In the genomic region with DNA sequence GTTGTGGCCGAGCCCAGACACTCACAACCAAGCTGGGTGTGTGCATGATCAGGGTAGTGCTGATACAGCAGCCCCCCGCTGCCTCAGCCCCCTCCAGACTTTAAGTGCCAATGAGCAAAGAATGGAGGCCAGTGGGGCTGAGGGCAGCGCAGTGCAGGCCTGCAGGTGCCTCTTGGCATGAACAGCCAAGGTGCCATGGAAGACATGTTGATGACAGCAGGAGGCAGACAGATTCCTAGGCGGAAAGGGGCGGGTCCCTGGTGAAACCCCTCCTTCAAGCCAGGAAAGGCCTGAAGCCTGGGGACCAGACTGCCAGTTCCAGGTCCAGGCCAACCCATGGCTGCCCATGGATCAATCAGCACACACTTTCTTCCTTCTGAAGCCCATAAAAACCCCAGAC, we compare ENCODE assay signal across 19 cellular contexts.
A peak's percentile ranks its signal among the peaks of the same experiment; 100 is the strongest.
DNase-seq lines count a peak whose midpoint lies in the region; ATAC-seq, FAIRE-seq and TF ChIP-seq lines count a peak whose summit lies in the region.
"Had no signal": no experiment of that assay in that cellular context is flagged by ENCODE, and none has a peak within 500 bp of the region (broad histone marks: within the 10 kb centered on the region; RNA-seq: fewer than 3 reads in every experiment).

No MANE protein-coding gene starts in this region.

- H2BK15ac ChIP-seq in mesenchymal stem cell (ENCODE audit: low read depth, poor library complexity, severe bottlenecking) = no peak overlapping the region

- peak overlapping the region; percentile 53 for H4K91ac ChIP-seq in mesenchymal stem cell (ENCODE audit: low read length)

- WGBS in mesenchymal stem cell = 91% methylated on average over 5 of the region's 5 CpGs
- 79 to 99% (median 86%) methylated on average over 5 of the region's 5 CpGs for WGBS in spleen, 5 donors

- peak overlapping the region in 1 of 2 experiments; percentile 24 for H3K18ac ChIP-seq in mesenchymal stem cell (ENCODE audit: low read depth in 1 of 2, low read length in 2 of 2)

- TF ChIP-seq CTCF in spleen (IDR thresholded peaks at IDR 0.05 in 8 of 11, conservative IDR thresholded peaks at IDR 0.05 in 3 of 11) = no peak
- TF ChIP-seq CTCF in upper lobe of right lung (IDR thresholded peaks at IDR 0.05) = no peak

- peaks cover 4% of the 10 kb centered on the region for H3K9me3 ChIP-seq in mesenchymal stem cell (ENCODE audit: control insufficient read depth, low read length)
- peaks cover 0 to 23% (median 10%) of the 10 kb centered on the region in 8 donors for H3K9me3 ChIP-seq in spleen
- H3K9me3 ChIP-seq in upper lobe of right lung = no peaks in the 10 kb centered on the region
- H3K9me3 ChIP-seq: Caco-2 had no signal

- H3K23ac ChIP-seq in mesenchymal stem cell (ENCODE audit: low read length in 2 of 2) = no peak overlapping the region

- H3K27me3 ChIP-seq in mesenchymal stem cell (ENCODE audit: control insufficient read depth in 1 of 2, insufficient read depth in 1 of 2, low read length in 2 of 2) (no peaks in the 10 kb centered on the region), spleen (replicated peaks in 1 of 7) (no peaks in the 10 kb centered on the region), upper lobe of right lung (no peaks in the 10 kb centered on the region)
- H3K27me3 ChIP-seq: BLaER1 had no signal

- no peak overlapping the region for H3K4ac ChIP-seq in mesenchymal stem cell (ENCODE audit: low read depth in 1 of 2, low read length in 2 of 2)

- intact Hi-C loops in spleen (cut with DNase I; ENCODE audit: low total_unique reads) (no loop called here), upper lobe of right lung (cut with DNase I) (no loop called here)

- no peak overlapping the region for H2AFZ ChIP-seq in mesenchymal stem cell (ENCODE audit: low read depth, low read length)
- H2AFZ ChIP-seq: GM23338 had no signal

- H3K4me1 ChIP-seq in mesenchymal stem cell (ENCODE audit: control insufficient read depth, insufficient read depth, low read depth, low read length) (peaks cover 6% of the 10 kb centered on the region), spleen (no peaks in the 10 kb centered on the region), upper lobe of right lung (no peaks in the 10 kb centered on the region)
- H3K4me1 ChIP-seq: BLaER1, Caco-2 had no signal

- peak overlapping the region in 1 of 2 experiments; percentile 26 for H3K14ac ChIP-seq in mesenchymal stem cell (ENCODE audit: low read length in 2 of 2)

- peak overlapping the region in 1 of 2 experiments; percentile 83 for H2BK12ac ChIP-seq in mesenchymal stem cell (ENCODE audit: low read length in 2 of 2)

- no peak for DNase-seq in mesenchymal stem cell
- peak; percentile 64 for DNase-seq in spleen
- DNase-seq in upper lobe of right lung = no peak
- no peak for DNase-seq in T-helper 2 cell
- no peak for DNase-seq in GM12891 (ENCODE audit: insufficient read length, low spot score)
- no peak for DNase-seq in amygdala (lab: John Stamatoyannopoulos, UW)
- DNase-seq: Caco-2; CD4-positive, CD25-positive, alpha-beta regulatory T cell; CD8-positive, alpha-beta T cell; DMS153; EL; GDM1; H9 had no signal

- H2BK120ac ChIP-seq in mesenchymal stem cell (ENCODE audit: low read depth, low read length) = no peak overlapping the region

- H2AK5ac ChIP-seq in mesenchymal stem cell (ENCODE audit: low read length, severe bottlenecking) = no peak overlapping the region

- TF ChIP-seq POLR2A in spleen (IDR thresholded peaks at IDR 0.05) = no peak
- TF ChIP-seq POLR2A in GM12891 (IDR thresholded peaks at IDR 0.05; ENCODE audit: low read depth, low read length) = no peak

- no peak for FAIRE-seq in GM12891 (lab: Jason Lieb, UNC)
- FAIRE-seq: GM12878, GM18507 had no signal

- peak; percentile 21 for ATAC-seq in upper lobe of right lung
- ATAC-seq: CD8-positive, alpha-beta T cell; GM12878; GM23338; HCT116 had no signal

- H3K79me1 ChIP-seq in mesenchymal stem cell (replicated peaks; ENCODE audit: low read length, poor library complexity, severe bottlenecking) = no peaks in the 10 kb centered on the region

- no peak overlapping the region for H4K8ac ChIP-seq in mesenchymal stem cell (ENCODE audit: low read length)

- H2BK5ac ChIP-seq in mesenchymal stem cell (ENCODE audit: low read depth, low read length, poor library complexity, severe bottlenecking) = no peak overlapping the region

- no peak overlapping the region for H3K27ac ChIP-seq in mesenchymal stem cell (ENCODE audit: low read length, poor library complexity, severe bottlenecking)
- no peak overlapping the region for H3K27ac ChIP-seq in spleen
- no peak overlapping the region for H3K27ac ChIP-seq in upper lobe of right lung
- H3K27ac ChIP-seq: BLaER1, C4-2B had no signal

- H3K36me3 ChIP-seq in mesenchymal stem cell (ENCODE audit: control insufficient read depth in 1 of 2, insufficient read depth in 2 of 2, low read depth in 1 of 2, low read length in 2 of 2) = no peaks in the 10 kb centered on the region
- H3K36me3 ChIP-seq in spleen = no peaks in the 10 kb centered on the region
- no peaks in the 10 kb centered on the region for H3K36me3 ChIP-seq in upper lobe of right lung

- no peak overlapping the region for H3K4me3 ChIP-seq in mesenchymal stem cell (ENCODE audit: insufficient read depth in 1 of 2, low read depth in 1 of 2, low read length in 2 of 2)
- no peak overlapping the region for H3K4me3 ChIP-seq in spleen
- no peak overlapping the region for H3K4me3 ChIP-seq in upper lobe of right lung
- H3K4me3 ChIP-seq: BLaER1, GM12878, GM23338 had no signal

- no peak overlapping the region for H3K9ac ChIP-seq in mesenchymal stem cell (ENCODE audit: low read length)
- H3K9ac ChIP-seq: BLaER1 had no signal

- H3K4me2 ChIP-seq in mesenchymal stem cell (ENCODE audit: low read length, poor library complexity, severe bottlenecking) = no peak overlapping the region
- H3K4me2 ChIP-seq: BLaER1, GM23338 had no signal

TF ChIP-seq in GM12891, 5 proteins besides CTCF, POLR2A, EP300 and RAD21:
- TF ChIP-seq SPI1 (IDR thresholded peaks at IDR 0.05; ENCODE audit: low read depth, low read length) = no peak
- no peak for TF ChIP-seq TAF1 (IDR thresholded peaks at IDR 0.05; ENCODE audit: low read depth, low read length)
- TF ChIP-seq POLR2AphosphoS5 (IDR thresholded peaks at IDR 0.05; ENCODE audit: low read depth, low read length) = no peak
- TF ChIP-seq PAX5 (IDR thresholded peaks at IDR 0.05; ENCODE audit: insufficient read depth, low read length, severe bottlenecking) = no peak
- TF ChIP-seq POU2F2 (IDR thresholded peaks at IDR 0.05; ENCODE audit: low read depth, low read length) = no peak
